In genomic region chr2:20065885-20066602, GRCh38 we compare ENCODE assay signal across 8 cellular contexts. TPM values are rescaled to one million over a fixed set of nuclear protein-coding genes. Genes with fewer than 3 reads are reported as not detected.
DNase-seq lines count a peak whose midpoint lies in the region; ATAC-seq and TF ChIP-seq lines count a peak whose summit lies in the region.

No MANE protein-coding gene starts in this region.

- no peaks in the 10 kb centered on the region for H3K36me3 ChIP-seq in GM23338 (ENCODE audit: insufficient read depth)

- TF ChIP-seq CTCF in foreskin fibroblast (IDR thresholded peaks at IDR 0.05; ENCODE audit: low read depth, low read length) (no peak), GM23338 (conservative IDR thresholded peaks at IDR 0.05; ENCODE audit: low read depth in 2 of 2) (no peak), GM13977 (IDR thresholded peaks at IDR 0.05; ENCODE audit: extremely low read depth, insufficient read depth, missing control alignments) (no peak)

- no peaks in the 10 kb centered on the region for H3K27me3 ChIP-seq in GM23338 (ENCODE audit: insufficient read depth)

- in situ Hi-C loops in SK-MEL-5 (cut with HindIII; ENCODE audit: low pct_unique_long_range_greater_than_20kb, low sequenced_read_pairs) (no loop called here), GM13977 (cut with MboI; ENCODE audit: low pct_unique_long_range_greater_than_20kb, low sequenced_read_pairs, unreplicated experiment) (no loop called here)

- no peaks in the 10 kb centered on the region for H4K20me1 ChIP-seq in GM23338 (replicated peaks; ENCODE audit: insufficient read depth)

- 0 out of 3 replicates have a peak, but pooled peaks cover 2% of the 10 kb centered on the region for H3K9me3 Mint-ChIP-seq in GM23338

- H3K9me2 ChIP-seq in GM23338 (ENCODE audit: insufficient read depth): no peaks in the 10 kb centered on the region; the same call in none of the 2 replicates

- no peak overlapping the region; the same call in 1 of the 2 replicates for H2AFZ ChIP-seq in GM23338

- DNase-seq in COLO668 (lab: John Stamatoyannopoulos, UW; ENCODE audit: unreplicated experiment) (peak; percentile 89), LoVo (ENCODE audit: low spot score) (peak; percentile 92), SK-MEL-5 (ENCODE audit: low read depth, low spot score) (peak; percentile 56), foreskin fibroblast (peak; percentile 64 to 84), smooth muscle cell of the brain vasculature (ENCODE audit: low read depth, low spot score) (peak; percentile 69), GM23338 (ENCODE audit: low spot score) (no peak), GM13977 (ENCODE audit: low spot score) (no peak)

- H3K4me3 ChIP-seq in foreskin fibroblast (ENCODE audit: low read depth in 1 of 2, low read length in 2 of 2) (no peak overlapping the region), GM23338 (no peak overlapping the region)

- no peaks in the 10 kb centered on the region for H3K27me3 Mint-ChIP-seq in GM23338 (ENCODE audit: insufficient read depth, low read depth, poor library complexity)

- ATAC-seq in GM21390 (IDR thresholded peaks at IDR 0.05; ENCODE audit: unreplicated experiment) (no peak), GM23338 (no peak)

- H3K27ac ChIP-seq in GM23338 (ENCODE audit: low read depth): no peak overlapping the region

- H3K4me1 ChIP-seq in GM23338 (ENCODE audit: insufficient read depth): no peaks in the 10 kb centered on the region

- H3K4me2 ChIP-seq in GM23338: no peak overlapping the region

- H3F3A ChIP-seq in GM23338 (replicated peaks; ENCODE audit: low read depth): no peaks in the 10 kb centered on the region

- H3K27ac Mint-ChIP-seq in GM23338: no peak overlapping the region

- no peaks in the 10 kb centered on the region for H3K79me2 ChIP-seq in GM23338 (replicated peaks; ENCODE audit: insufficient read depth)

- peaks cover 2% of the 10 kb centered on the region; the same call in 2 of the 3 replicates for H3K4me1 Mint-ChIP-seq in GM23338

- no peaks in the 10 kb centered on the region for H3K36me3 Mint-ChIP-seq in GM23338 (ENCODE audit: low read depth)

- H3K4me3 Mint-ChIP-seq in GM23338: no peak overlapping the region

TF ChIP-seq in GM23338, 12 proteins besides CTCF, POLR2A, EP300 and RAD21 (continues in another document):
- TF ChIP-seq REST (IDR thresholded peaks at IDR 0.05; ENCODE audit: unreplicated experiment) (no peak), EZH2 (IDR thresholded peaks at IDR 0.05; ENCODE audit: low read depth, unreplicated experiment) (no peak), EZH2phosphoT487 (IDR thresholded peaks at IDR 0.05; ENCODE audit: unreplicated experiment) (no peak), STAT1 (IDR thresholded peaks at IDR 0.05; ENCODE audit: unreplicated experiment) (no peak), ETS1 (IDR thresholded peaks at IDR 0.05) (no peak)

RNA-seq across cellular contexts. Expression of gene LAPTM4A, which starts 14.6 kb away (rescaled TPM):
- 105 and 108 TPM in 2 replicates for total RNA-seq in SK-MEL-5 (2014; rRNA removed; shearing (Covaris generic))
- 226 and 249 TPM in 2 replicates for polyA plus RNA-seq in SK-MEL-5 (2015; cell fraction: cytosol; rRNA removed)
- 38.1 and 62.3 TPM in 2 replicates for polyA plus RNA-seq in SK-MEL-5 (2015; cell fraction: nucleus; rRNA removed)
- total RNA-seq in GM23338 (2014; rRNA removed; shearing (Covaris generic)): 123 and 157 TPM in 2 replicates
- 199 and 214 TPM in 2 replicates for polyA plus RNA-seq in GM23338 (2016; fragmentation: Nextera tagmentation; extraction: Ambion mirVana)

RNA-seq across cellular contexts. Expression of gene MATN3, which starts 53.6 kb away (rescaled TPM):
- total RNA-seq in SK-MEL-5 (2014; rRNA removed; shearing (Covaris generic)): 0.34 TPM in 1 of 2 replicates, not detected in the other
- polyA plus RNA-seq in SK-MEL-5 (2015; cell fraction: cytosol; rRNA removed): 0.39 and 0.87 TPM in 2 replicates
- polyA plus RNA-seq in SK-MEL-5 (2015; cell fraction: nucleus; rRNA removed): 0.17 TPM in 1 of 2 replicates, not detected in the other
- 6.4 and 7.0 TPM in 2 replicates for total RNA-seq in GM23338 (2014; rRNA removed; shearing (Covaris generic))
- polyA plus RNA-seq in GM23338 (2016; fragmentation: Nextera tagmentation; extraction: Ambion mirVana): 4.4 and 4.6 TPM in 2 replicates

Comparison
In these comparisons a context has a peak if more than half of its experiments do, and no peak if none do; other contexts are left out.
1. DNase-seq: peak in COLO668 (single experiment), LoVo (single experiment), SK-MEL-5 (single experiment), foreskin fibroblast (2 of 2) and smooth muscle cell of the brain vasculature (single experiment); none in GM23338 (single experiment) and GM13977 (single experiment).